Comparison of ENCODE assay signal across 16 cellular contexts in the genomic region with DNA sequence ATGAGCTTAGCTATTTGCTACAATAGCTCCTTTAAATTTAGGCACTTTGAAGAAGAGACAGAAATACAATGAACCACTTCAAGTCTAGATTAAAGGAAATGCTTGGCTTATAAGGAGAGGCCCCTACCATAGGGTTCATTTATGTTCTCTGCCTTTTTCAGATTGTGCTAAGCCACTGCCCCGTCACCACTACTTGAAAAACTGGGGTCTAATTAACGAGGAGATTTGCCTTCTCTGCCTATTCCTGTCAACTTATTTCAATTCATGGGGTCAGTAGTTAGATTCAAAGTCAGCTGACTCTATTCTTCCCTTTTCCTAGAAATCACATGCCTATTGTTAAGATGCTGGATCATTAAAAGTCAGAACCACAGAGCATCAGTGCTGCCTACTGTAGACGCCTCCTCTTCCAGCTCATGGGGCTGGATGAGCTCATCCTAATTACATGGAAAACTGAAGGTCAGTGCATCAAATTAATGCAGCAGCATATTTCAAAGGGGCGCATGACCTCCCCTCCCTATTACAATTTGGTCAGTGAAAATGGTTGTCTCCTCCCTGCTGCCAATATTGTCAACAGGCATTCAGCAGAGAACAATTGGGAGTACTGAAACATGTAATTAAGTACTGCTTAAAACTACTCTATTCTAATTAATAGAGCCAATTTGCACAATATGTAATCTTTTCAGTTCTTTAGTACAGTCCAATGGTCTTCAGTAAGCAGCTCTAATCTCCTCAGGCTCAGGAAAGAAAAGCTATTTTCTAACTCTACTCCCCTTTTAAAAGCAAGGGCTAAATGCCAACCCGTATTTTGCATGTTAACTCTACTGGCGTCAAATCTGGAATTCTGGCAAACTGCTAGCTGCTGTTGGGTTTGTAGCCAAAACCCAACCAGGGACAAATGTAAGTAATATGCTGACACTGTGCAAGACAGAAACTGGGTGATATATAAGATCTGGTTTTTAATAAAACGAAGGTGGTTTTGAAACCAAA.
DNase-seq lines count a peak whose midpoint lies in the region; ATAC-seq and TF ChIP-seq lines count a peak whose summit lies in the region.
"Had no signal": no experiment of that assay in that cellular context is flagged by ENCODE, and none has a peak within 500 bp of the region (broad histone marks: within the 10 kb centered on the region; RNA-seq: fewer than 3 reads in every experiment).

No MANE protein-coding gene starts in this region.

- no peaks in the 10 kb centered on the region for H3K9me3 Mint-ChIP-seq in natural killer cell
- no peaks in the 10 kb centered on the region for H3K9me3 Mint-ChIP-seq in natural killer cell treated with Interleukin-12 subunit alpha and Interleukin-12 subunit beta and Interleukin-15 and Interleukin-18, amount 100 ng/mL, for 72 hours
- H3K9me3 Mint-ChIP-seq: WTC11 had no signal

- H3K9ac ChIP-seq in neuronal stem cell (ENCODE audit: low read depth, low read length, poor library complexity): no peak overlapping the region

- no CpG with 5 or more reads among the region's 7 CpGs for whole genome bisulfite sequencing in neuronal stem cell (ENCODE audit: extremely low coverage in 2 of 2, insufficient read length in 2 of 2, insufficient replicate concordance in 1 of 2), 2 donors

- DNase-seq in natural killer cell (no peak), fibroblast of peridontal ligament (ENCODE audit: extremely low read depth) (peak; percentile 85), neuronal stem cell (ENCODE audit: low spot score) (peak; percentile 67), HEK293T (ENCODE audit: extremely low spot score) (no peak), DMS79 (lab: John Stamatoyannopoulos, UW) (no peak), NCI-H226 (no peak)
- DNase-seq in natural killer cell treated with Interleukin-12 subunit alpha and Interleukin-12 subunit beta and Interleukin-15 and Interleukin-18, amount 100 ng/mL, for 72 hours (ENCODE audit: low spot score): no peak
- DNase-seq: ACHN; DMS153; NCI-H524 treated with DMSO at 0.1 percent for 48 hours; occipital lobe; stimulated activated CD4-positive, alpha-beta T cell treated with anti-CD3 and anti-CD28 coated beads, Interleukin-4, amount 100 ng/mL, for 1 hour; stimulated activated naive CD4-positive, alpha-beta T cell treated with Interleukin-2 at 50 U/mL for 16 hours had no signal

- no peaks in the 10 kb centered on the region for H3K27me3 Mint-ChIP-seq in natural killer cell (ENCODE audit: low read depth in 2 of 2)
- H3K27me3 Mint-ChIP-seq in natural killer cell treated with Interleukin-12 subunit alpha and Interleukin-12 subunit beta and Interleukin-15 and Interleukin-18, amount 100 ng/mL, for 72 hours: no peaks in the 10 kb centered on the region

- H3K36me3 Mint-ChIP-seq in natural killer cell: no peaks in the 10 kb centered on the region
- peaks cover 6% of the 10 kb centered on the region for H3K36me3 Mint-ChIP-seq in natural killer cell treated with Interleukin-12 subunit alpha and Interleukin-12 subunit beta and Interleukin-15 and Interleukin-18, amount 100 ng/mL, for 72 hours
- H3K36me3 Mint-ChIP-seq: WTC11 had no signal

- intact Hi-C loops in natural killer cell (cut with micrococcal nuclease): no loop called here

- no peak overlapping the region for H3K4ac ChIP-seq in neuronal stem cell (ENCODE audit: low read length)

- H3K18ac ChIP-seq in neuronal stem cell (ENCODE audit: low read length): no peak overlapping the region

- POLR2A ChIA-PET in HEK293T (lab: Yijun Ruan, JAX): no interaction called here

- no peaks in the 10 kb centered on the region for H3K27me3 ChIP-seq in neuronal stem cell (ENCODE audit: control insufficient read depth in 3 of 3, insufficient read depth in 3 of 3, low read depth in 1 of 3, low read length in 3 of 3)

- ATAC-seq in natural killer cell: no peak
- ATAC-seq in natural killer cell treated with Interleukin-12 subunit alpha and Interleukin-12 subunit beta and Interleukin-15 and Interleukin-18, amount 100 ng/mL, for 72 hours: no peak
- ATAC-seq in HG03565 (IDR thresholded peaks at IDR 0.05; ENCODE audit: unreplicated experiment): no peak
- ATAC-seq: WTC11 had no signal

- peak overlapping the region; percentile 60 to 85 for H3K27ac Mint-ChIP-seq in natural killer cell
- peak overlapping the region in 1 of 2 donors; percentile 1 for H3K27ac Mint-ChIP-seq in natural killer cell treated with Interleukin-12 subunit alpha and Interleukin-12 subunit beta and Interleukin-15 and Interleukin-18, amount 100 ng/mL, for 72 hours

- H3K4me2 ChIP-seq in neuronal stem cell (ENCODE audit: insufficient read depth, low read length, poor library complexity, severe bottlenecking): peak overlapping the region; percentile 21

- H3K9me3 ChIP-seq in neuronal stem cell (replicated peaks in 1 of 2; ENCODE audit: control insufficient read depth in 2 of 2, insufficient read depth in 1 of 2, low read depth in 1 of 2, low read length in 2 of 2): no peaks in the 10 kb centered on the region

- H4K8ac ChIP-seq in neuronal stem cell (ENCODE audit: low read depth, low read length): no peak overlapping the region

- no peak overlapping the region for H3K4me3 Mint-ChIP-seq in natural killer cell
- no peak overlapping the region for H3K4me3 Mint-ChIP-seq in natural killer cell treated with Interleukin-12 subunit alpha and Interleukin-12 subunit beta and Interleukin-15 and Interleukin-18, amount 100 ng/mL, for 72 hours
- H3K4me3 Mint-ChIP-seq: WTC11 had no signal

- peak overlapping the region; percentile 5 for H2AFZ ChIP-seq in neuronal stem cell (ENCODE audit: low read length)

- no peak overlapping the region for H3K23ac ChIP-seq in neuronal stem cell (ENCODE audit: low read depth, low read length, poor library complexity)

- peaks cover 70 to 76% of the 10 kb centered on the region in 2 donors for H3K4me1 Mint-ChIP-seq in natural killer cell
- H3K4me1 Mint-ChIP-seq in natural killer cell treated with Interleukin-12 subunit alpha and Interleukin-12 subunit beta and Interleukin-15 and Interleukin-18, amount 100 ng/mL, for 72 hours (ENCODE audit: low read depth in 2 of 2): peaks cover 45 to 52% of the 10 kb centered on the region in 2 donors

- no peak overlapping the region for H2BK5ac ChIP-seq in neuronal stem cell (ENCODE audit: low read length)

- H2BK12ac ChIP-seq in neuronal stem cell (ENCODE audit: low read length): no peak overlapping the region

- peaks cover 11 to 26% of the 10 kb centered on the region in 2 donors for H3K4me1 ChIP-seq in neuronal stem cell (ENCODE audit: control insufficient read depth in 2 of 2, insufficient read depth in 1 of 2, low read depth in 1 of 2, low read length in 2 of 2)

- H2BK15ac ChIP-seq in neuronal stem cell (ENCODE audit: low read length): no peak overlapping the region

- no peak overlapping the region for H2AK5ac ChIP-seq in neuronal stem cell (ENCODE audit: low read depth, low read length)

- H2BK120ac ChIP-seq in neuronal stem cell (ENCODE audit: low read depth, low read length): no peak overlapping the region

- no peak overlapping the region for H4K91ac ChIP-seq in neuronal stem cell (ENCODE audit: low read depth, low read length, poor library complexity)

- H3K27ac ChIP-seq in neuronal stem cell (replicated peaks; ENCODE audit: low read length): peak overlapping the region; percentile 29
- H3K27ac ChIP-seq: SK-N-MC had no signal

- no peak overlapping the region for H3K4me3 ChIP-seq in neuronal stem cell (ENCODE audit: low read length in 2 of 2)
- H3K4me3 ChIP-seq: SK-N-MC had no signal

- no peak overlapping the region for H3K14ac ChIP-seq in neuronal stem cell (ENCODE audit: low read length)

- no peak for TF ChIP-seq CTCF in natural killer cell (IDR thresholded peaks at IDR 0.05)

- no peaks in the 10 kb centered on the region for H3K79me1 ChIP-seq in neuronal stem cell (ENCODE audit: low read depth, low read length)

- peaks cover 0 to 14% of the 10 kb centered on the region in 2 donors for H3K36me3 ChIP-seq in neuronal stem cell (replicated peaks in 1 of 2; ENCODE audit: control insufficient read depth in 2 of 2, insufficient read depth in 2 of 2, low read length in 2 of 2)

- CTCF ChIA-PET in HEK293T (lab: Yijun Ruan, JAX): no interaction called here

TF ChIP-seq in HEK293T, 16 proteins besides CTCF, POLR2A, EP300 and RAD21:
- TF ChIP-seq ARNT (IDR thresholded peaks at IDR 0.05): no peak
- TF ChIP-seq FOXK2 (IDR thresholded peaks at IDR 0.05): no peak
- no peak for TF ChIP-seq SP1 (IDR thresholded peaks at IDR 0.05)
- TF ChIP-seq LEF1 (IDR thresholded peaks at IDR 0.05; ENCODE audit: borderline replicate concordance): no peak
- no peak for TF ChIP-seq L3MBTL2 (conservative IDR thresholded peaks at IDR 0.05)
- no peak for TF ChIP-seq ZNF384 (IDR thresholded peaks at IDR 0.05)
- TF ChIP-seq, protein P1, sequence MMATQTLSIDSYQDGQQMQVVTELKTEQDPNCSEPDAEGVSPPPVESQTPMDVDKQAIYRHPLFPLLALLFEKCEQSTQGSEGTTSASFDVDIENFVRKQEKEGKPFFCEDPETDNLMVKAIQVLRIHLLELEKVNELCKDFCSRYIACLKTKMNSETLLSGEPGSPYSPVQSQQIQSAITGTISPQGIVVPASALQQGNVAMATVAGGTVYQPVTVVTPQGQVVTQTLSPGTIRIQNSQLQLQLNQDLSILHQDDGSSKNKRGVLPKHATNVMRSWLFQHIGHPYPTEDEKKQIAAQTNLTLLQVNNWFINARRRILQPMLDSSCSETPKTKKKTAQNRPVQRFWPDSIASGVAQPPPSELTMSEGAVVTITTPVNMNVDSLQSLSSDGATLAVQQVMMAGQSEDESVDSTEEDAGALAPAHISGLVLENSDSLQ (IDR thresholded peaks at IDR 0.05): no peak

Comparison
In these comparisons a context has a peak if more than half of its experiments do, and no peak if none do; other contexts are left out.
1. DNase-seq: peak in fibroblast of peridontal ligament (single experiment) and neuronal stem cell (single experiment); none in natural killer cell (single experiment), natural killer cell treated with Interleukin-12 subunit alpha and Interleukin-12 subunit beta and Interleukin-15 and Interleukin-18, amount 100 ng/mL, for 72 hours (single experiment), HEK293T (single experiment), DMS79 (single experiment) and NCI-H226 (single experiment).